4 cellular contexts compared by ENCODE assay signal in genomic region chr1:2828586-2829250, GRCh38.
"Had no signal": no experiment of that assay in that cellular context is flagged by ENCODE, and none has a peak within 500 bp of the region (broad histone marks: within the 10 kb centered on the region; RNA-seq: fewer than 3 reads in every experiment).

No MANE protein-coding gene starts in this region.

- H2AFZ ChIP-seq: GM23338 had no signal

- H3K4me3 ChIP-seq: GM23338 had no signal

- H3K4me2 ChIP-seq: GM23338 had no signal

- ATAC-seq: GM23338 had no signal

- DNase-seq: H9, HCEC 1CT, IMR-90 had no signal
